In the genomic region with DNA sequence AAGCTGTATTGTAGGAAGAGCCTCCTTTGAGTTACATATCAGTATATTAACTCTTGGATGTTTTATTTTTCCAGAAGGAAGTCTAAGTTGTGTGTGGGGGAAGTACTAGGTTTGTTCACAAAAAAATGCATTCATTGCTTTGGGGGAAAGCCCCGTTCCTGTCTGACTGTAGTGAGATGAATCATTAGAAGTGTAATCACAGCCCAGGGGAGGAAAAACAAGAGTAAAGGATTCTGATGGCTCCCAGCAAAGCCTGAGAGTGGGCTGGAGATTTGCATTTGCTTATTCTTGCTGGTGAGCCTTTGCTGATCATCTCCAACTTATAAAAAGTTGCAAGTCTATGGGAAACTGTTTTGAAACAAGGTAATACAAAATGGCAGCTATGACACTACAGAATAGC, we compare ENCODE assay signal across 14 cellular contexts.
DNase-seq lines count a peak whose midpoint lies in the region; ATAC-seq, FAIRE-seq and TF ChIP-seq lines count a peak whose summit lies in the region.
"Had no signal": no experiment of that assay in that cellular context is flagged by ENCODE, and none has a peak within 500 bp of the region (broad histone marks: within the 10 kb centered on the region; RNA-seq: fewer than 3 reads in every experiment).

No MANE protein-coding gene starts in this region.

- FAIRE-seq in small intestine (lab: Jason Lieb, UNC), result no peak
- FAIRE-seq: A204.1 had no signal

- no peak for TF ChIP-seq CTCF in mammary epithelial cell (conservative IDR thresholded peaks at IDR 0.05 in 1 of 2, IDR thresholded peaks at IDR 0.05 in 1 of 2; ENCODE audit: extremely low read depth in 1 of 2, insufficient read depth in 1 of 2, low read depth in 1 of 2, low read length in 2 of 2)

- H3K27ac ChIP-seq in mammary epithelial cell (ENCODE audit: insufficient read depth, low read depth, low read length), result no peak overlapping the region
- no peak overlapping the region for H3K27ac ChIP-seq in small intestine (ENCODE audit: low read depth in 1 of 2, low read length in 1 of 2)
- H3K27ac ChIP-seq: psoas muscle had no signal

- WGBS in mammary epithelial cell (ENCODE audit: low coverage, missing lambda C conversion rate), result 0% methylated on average over 1 of the region's 1 CpG
- 16 to 26% (median 24%) methylated on average over 1 of the region's 1 CpG for WGBS in small intestine, 3 donors

- dilution Hi-C loops in mammary epithelial cell (cut with HindIII; ENCODE audit: low sequenced_read_pairs), result no loop called here

- ATAC-seq in GM21619 (IDR thresholded peaks at IDR 0.05; ENCODE audit: unreplicated experiment) (no peak), HG03565 (IDR thresholded peaks at IDR 0.05; ENCODE audit: unreplicated experiment) (no peak)
- ATAC-seq: psoas muscle had no signal

- H3K79me2 ChIP-seq in mammary epithelial cell (ENCODE audit: insufficient read depth, low read length), result no peaks in the 10 kb centered on the region

- H2AFZ ChIP-seq in mammary epithelial cell (ENCODE audit: low read depth, low read length), result no peak overlapping the region

- peak; percentile 60 for DNase-seq in activated CD4-positive, alpha-beta T cell treated with anti-CD3 and anti-CD28 coated beads for 48 hours
- DNase-seq in activated CD4-positive, alpha-beta T cell treated with anti-CD3 and anti-CD28 coated beads for 4 hours, result no peak
- peak; percentile 12 for DNase-seq in M059J (ENCODE audit: low read depth)
- peak; percentile 81 for DNase-seq in mammary epithelial cell
- peak in 2 of 3 donors; percentile 9 to 23 for DNase-seq in stimulated activated CD4-positive, alpha-beta T cell treated with anti-CD3 and anti-CD28 coated beads, TNF-alpha, amount 100 ng/mL, for 48 hours (ENCODE audit: low read depth in 3 of 3)
- DNase-seq in small intestine, result no peak
- DNase-seq: activated CD4-positive, CD25-positive, alpha-beta regulatory T cell treated with anti-CD3 and anti-CD28 coated beads, Interleukin-2, amount 50 U/mL, for 72 hours; foreskin fibroblast; psoas muscle; SIG-M5 had no signal

- intact Hi-C loops in mammary epithelial cell (cut with micrococcal nuclease), result no loop called here

- H3K36me3 ChIP-seq in mammary epithelial cell (ENCODE audit: insufficient read depth, low read length), result no peaks in the 10 kb centered on the region
- H3K36me3 ChIP-seq in small intestine (ENCODE audit: control insufficient read depth in 2 of 2, insufficient read depth in 2 of 2, low read length in 2 of 2), result no peaks in the 10 kb centered on the region

- in situ Hi-C loops in mammary epithelial cell (cut with MboI; ENCODE audit: low sequenced_read_pairs in 2 of 2), result loop anchor here (25.0 kb wide), 1 partner anchor 533 kb away; no protein-coding TSS in a partner anchor

- H4K20me1 ChIP-seq in mammary epithelial cell (ENCODE audit: insufficient read depth, low read length), result no peaks in the 10 kb centered on the region

- no peak overlapping the region for H3K9ac ChIP-seq in mammary epithelial cell (ENCODE audit: insufficient read depth, low read length)

- no peaks in the 10 kb centered on the region for H3K9me3 ChIP-seq in mammary epithelial cell (replicated peaks; ENCODE audit: insufficient read depth, low read length)
- no peaks in the 10 kb centered on the region for H3K9me3 ChIP-seq in small intestine (ENCODE audit: control insufficient read depth, low read depth)
- H3K9me3 ChIP-seq: psoas muscle had no signal

- H3K27me3 ChIP-seq in mammary epithelial cell (ENCODE audit: insufficient read depth, low read length) (no peaks in the 10 kb centered on the region), small intestine (ENCODE audit: control insufficient read depth in 2 of 2, insufficient read depth in 2 of 2, low read length in 2 of 2) (no peaks in the 10 kb centered on the region)

- H3K4me2 ChIP-seq in mammary epithelial cell (ENCODE audit: insufficient read depth, low read depth, low read length), result peak overlapping the region; percentile 38

- H3K4me1 ChIP-seq in mammary epithelial cell (ENCODE audit: insufficient read depth, low read length) (peaks cover 10% of the 10 kb centered on the region), small intestine (ENCODE audit: control insufficient read depth in 2 of 2, insufficient read depth in 1 of 2, low read depth in 1 of 2, low read length in 1 of 2) (no peaks in the 10 kb centered on the region)
- H3K4me1 ChIP-seq: psoas muscle had no signal

- no TSS peak for BruUV-seq in mammary epithelial cell (replicated peaks; lab: Mats Ljungman, UMichigan)

- no peak overlapping the region for H3K4me3 ChIP-seq in mammary epithelial cell (replicated peaks in 1 of 3; ENCODE audit: insufficient read depth in 1 of 3, low read depth in 2 of 3, low read length in 3 of 3)
- H3K4me3 ChIP-seq in small intestine (ENCODE audit: low read depth in 1 of 2, low read length in 2 of 2), result no peak overlapping the region
- H3K4me3 ChIP-seq: lung, psoas muscle had no signal

- CTCF ChIA-PET in mammary epithelial cell (lab: Charles Lee; ENCODE audit: low non-redundant PET), result no interaction called here

Comparison
In these comparisons a context has a peak if more than half of its experiments do, and no peak if none do; other contexts are left out.
1. DNase-seq: peak in activated CD4-positive, alpha-beta T cell treated with anti-CD3 and anti-CD28 coated beads for 48 hours (single experiment), M059J (single experiment), mammary epithelial cell (single experiment) and stimulated activated CD4-positive, alpha-beta T cell treated with anti-CD3 and anti-CD28 coated beads, TNF-alpha, amount 100 ng/mL, for 48 hours (2 of 3); none in activated CD4-positive, alpha-beta T cell treated with anti-CD3 and anti-CD28 coated beads for 4 hours (0 of 2) and small intestine (single experiment).